Comparison of ENCODE assay signal across 13 cellular contexts in the genomic region with DNA sequence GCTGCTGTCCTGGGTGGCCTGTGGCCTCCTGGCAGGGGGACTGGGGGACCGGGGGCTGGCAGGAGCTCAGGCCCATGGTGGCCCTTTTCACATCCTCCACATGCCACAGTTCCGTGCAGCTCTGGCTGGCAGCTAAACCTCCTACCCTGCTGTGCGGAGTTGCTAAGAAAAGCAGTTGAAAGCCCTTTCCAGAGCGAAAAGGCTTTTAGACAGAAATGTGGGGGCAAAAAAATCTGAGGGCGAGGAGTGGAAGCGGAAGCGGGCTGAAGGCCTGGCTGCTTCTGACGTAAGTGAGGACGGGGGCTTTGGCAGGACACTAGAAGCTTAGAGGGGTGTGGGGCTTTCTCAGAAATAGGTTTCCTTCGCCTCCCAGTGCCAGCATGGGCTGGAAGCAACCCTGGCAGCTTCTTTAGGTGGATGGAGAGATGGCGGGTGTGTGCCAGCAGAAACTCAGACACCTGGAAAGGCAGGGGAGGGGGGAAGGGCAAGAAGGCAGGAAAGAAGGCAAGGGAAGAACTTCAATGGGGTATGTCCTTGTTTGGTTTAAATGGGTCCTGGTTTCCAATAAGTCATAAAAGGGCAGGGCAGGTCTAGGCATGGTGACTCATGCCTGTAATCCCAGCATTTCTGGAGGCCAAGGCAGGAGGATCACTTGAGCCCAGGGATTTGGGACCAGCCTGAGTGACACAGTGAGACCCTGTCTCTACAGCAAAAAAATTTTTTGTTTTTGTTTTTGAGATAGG. TPM values are rescaled to one million over a fixed set of nuclear protein-coding genes. Genes with fewer than 3 reads are reported as not detected.
DNase-seq lines count a peak whose midpoint lies in the region; ATAC-seq, FAIRE-seq and TF ChIP-seq lines count a peak whose summit lies in the region.
"Had no signal": no experiment of that assay in that cellular context is flagged by ENCODE, and none has a peak within 500 bp of the region (broad histone marks: within the 10 kb centered on the region; RNA-seq: fewer than 3 reads in every experiment).

No MANE protein-coding gene starts in this region.

- 31% methylated on average over 10 of the region's 11 CpGs for WGBS in K562 (ENCODE audit: insufficient coverage, low coverage, missing lambda C conversion rate)

- no peak for ATAC-seq in CD8-positive, alpha-beta T cell
- ATAC-seq in K562: no peak
- no peak for ATAC-seq in activated T-cell treated with anti-CD3 and anti-CD28 coated beads, Interleukin-2, amount 50 U/mL, for 4 hours
- ATAC-seq: activated CD4-positive, CD25-positive, alpha-beta regulatory T cell treated with anti-CD3 and anti-CD28 coated beads, Interleukin-2, amount 50 U/mL, for 24 hours; stimulated activated naive CD8-positive, alpha-beta T cell treated with anti-CD3 and anti-CD28 coated beads, Interleukin-15, amount 100 ng/mL, for 72 hours had no signal

- POLR2A ChIA-PET in CD8-positive, alpha-beta T cell (lab: Charles Lee): interaction anchor here (1.0 to 1.4 kb wide), 2 partner anchors 9 to 98 kb away, joined by 3 to 4 read pairs; no protein-coding TSS in a partner anchor
- POLR2A ChIA-PET in K562 (lab: Yijun Ruan, JAX): interaction anchor here (0.6 kb wide), 3 partner anchors 16 to 178 kb away, joined by 3 to 4 read pairs (median 3); no protein-coding TSS in a partner anchor

- peak overlapping the region; percentile 37 for H3K4me3 Mint-ChIP-seq in CD8-positive, alpha-beta T cell
- peak overlapping the region in 1 of 3 experiments; percentile 5 for H3K4me3 Mint-ChIP-seq in nephron
- no peak overlapping the region for H3K4me3 Mint-ChIP-seq in activated T-cell treated with anti-CD3 and anti-CD28 coated beads, Interleukin-2, amount 50 U/mL, for 4 hours
- H3K4me3 Mint-ChIP-seq: stimulated activated naive CD8-positive, alpha-beta T cell treated with anti-CD3 and anti-CD28 coated beads, Interleukin-15, amount 100 ng/mL, for 72 hours had no signal

- DNase-seq in CD8-positive, alpha-beta T cell: no peak
- DNase-seq in MG63: peak; percentile 26
- no peak for DNase-seq in K562 (ENCODE audit: extremely low read depth in 1 of 4, low spot score in 3 of 4)
- DNase-seq in T-helper 2 cell: no peak
- no peak for DNase-seq in activated T-cell treated with anti-CD3 and anti-CD28 coated beads, Interleukin-2, amount 50 U/mL, for 4 hours
- DNase-seq in RKO (ENCODE audit: low spot score): no peak
- no peak for DNase-seq in HCEC 1CT
- DNase-seq: NCI-H2171 treated with DMSO at 0.1 percent for 48 hours; stimulated activated naive CD8-positive, alpha-beta T cell treated with anti-CD3 and anti-CD28 coated beads, Interleukin-15, amount 100 ng/mL, for 72 hours had no signal

- no peaks in the 10 kb centered on the region for H3K27me3 ChIP-seq in CD8-positive, alpha-beta T cell (ENCODE audit: insufficient read depth, low read length)
- H3K27me3 ChIP-seq in MG63 (no peaks in the 10 kb centered on the region), K562 (ENCODE audit: control insufficient read depth in 2 of 2, insufficient read depth in 2 of 2, low read length in 2 of 2) (peaks cover 20 to 60% of the 10 kb centered on the region in 2 experiments; a peak in 4 of 5 replicates)

- H3K27ac ChIP-seq in CD8-positive, alpha-beta T cell (ENCODE audit: low read depth, low read length): no peak overlapping the region
- H3K27ac ChIP-seq in K562 (ENCODE audit: extremely low read depth, low read depth, low read length): no peak overlapping the region
- H3K27ac ChIP-seq: RWPE1 had no signal

- FAIRE-seq in K562 (lab: Jason Lieb, UNC): no peak

- in situ Hi-C loops in K562 (cut with MboI): no loop called here

- H3K79me2 ChIP-seq in K562 (ENCODE audit: control insufficient read depth, insufficient read depth, low read length): no peaks in the 10 kb centered on the region

- H3K9me1 ChIP-seq in K562 (ENCODE audit: control insufficient read depth, insufficient read depth, low read length): no peaks in the 10 kb centered on the region

- BruUV-seq in K562 (replicated peaks; lab: Mats Ljungman, UMichigan): no TSS peak

- no peak overlapping the region for H2AFZ ChIP-seq in K562 (ENCODE audit: low read depth, low read length)

- H3K4me2 ChIP-seq in K562 (ENCODE audit: insufficient read depth, low read length): no peak overlapping the region

- no peaks in the 10 kb centered on the region for H3K9me3 Mint-ChIP-seq in CD8-positive, alpha-beta T cell
- H3K9me3 Mint-ChIP-seq in nephron: no peaks in the 10 kb centered on the region
- no peaks in the 10 kb centered on the region for H3K9me3 Mint-ChIP-seq in activated T-cell treated with anti-CD3 and anti-CD28 coated beads, Interleukin-2, amount 50 U/mL, for 4 hours
- H3K9me3 Mint-ChIP-seq: stimulated activated naive CD8-positive, alpha-beta T cell treated with anti-CD3 and anti-CD28 coated beads, Interleukin-15, amount 100 ng/mL, for 72 hours had no signal

- H3K4me1 ChIP-seq in CD8-positive, alpha-beta T cell (ENCODE audit: insufficient read depth, low read length): peaks cover 43% of the 10 kb centered on the region
- H3K4me1 ChIP-seq in K562 (replicated peaks in 1 of 2; ENCODE audit: control insufficient read depth in 2 of 2, insufficient read depth in 2 of 2, low read length in 2 of 2): peaks cover 16 to 40% of the 10 kb centered on the region in 2 experiments

- no peak for TF ChIP-seq POLR2A in K562 (conservative IDR thresholded peaks at IDR 0.05)

- H3K36me3 ChIP-seq in CD8-positive, alpha-beta T cell (ENCODE audit: insufficient read depth, low read length): no peaks in the 10 kb centered on the region
- H3K36me3 ChIP-seq in MG63 (no peaks in the 10 kb centered on the region), K562 (ENCODE audit: control insufficient read depth, insufficient read depth, low read length) (no peaks in the 10 kb centered on the region)

- peak overlapping the region in 1 of 2 experiments; percentile 42; a peak in 1 of 4 replicates for H3K9ac ChIP-seq in K562 (ENCODE audit: insufficient read depth in 1 of 2, low read depth in 2 of 2, low read length in 2 of 2)

- H4K20me1 ChIP-seq in K562 (replicated peaks; ENCODE audit: control insufficient read depth, insufficient read depth, low read length): peaks cover 3% of the 10 kb centered on the region; the same call in 1 of the 2 replicates

- H3K4me3 ChIP-seq in CD8-positive, alpha-beta T cell (ENCODE audit: low read depth, low read length): no peak overlapping the region
- no peak overlapping the region for H3K4me3 ChIP-seq in MG63
- no peak overlapping the region for H3K4me3 ChIP-seq in K562

- intact Hi-C loops in CD8-positive, alpha-beta T cell (cut with DNase I, micrococcal nuclease): no loop called here
- intact Hi-C loops in K562 (cut with micrococcal nuclease): no loop called here

- CTCF ChIA-PET in CD8-positive, alpha-beta T cell (lab: Charles Lee): interaction anchor here (0.8 to 10.2 kb wide), 2 partner anchors 13 to 23 kb away, joined by 3 to 153 read pairs; no protein-coding TSS in a partner anchor
- CTCF ChIA-PET in K562 (lab: Yijun Ruan, JAX; ENCODE audit: low intra/inter-chr PET ratio): no interaction called here

- no peak overlapping the region for H3K27ac Mint-ChIP-seq in CD8-positive, alpha-beta T cell
- H3K27ac Mint-ChIP-seq in nephron: peak overlapping the region in 2 of 3 experiments; percentile 40 to 44

- no peak for TF ChIP-seq EP300 in K562 (IDR thresholded peaks at IDR 0.05; ENCODE audit: low read length)

- peaks cover 4% of the 10 kb centered on the region for H3K36me3 Mint-ChIP-seq in CD8-positive, alpha-beta T cell
- H3K36me3 Mint-ChIP-seq in nephron (ENCODE audit: low read depth): no peaks in the 10 kb centered on the region
- H3K36me3 Mint-ChIP-seq in activated T-cell treated with anti-CD3 and anti-CD28 coated beads, Interleukin-2, amount 50 U/mL, for 4 hours (ENCODE audit: insufficient read depth): no peaks in the 10 kb centered on the region

- peaks cover 50% of the 10 kb centered on the region for H3K4me1 Mint-ChIP-seq in CD8-positive, alpha-beta T cell (ENCODE audit: low read depth)
- peaks cover 36% of the 10 kb centered on the region for H3K4me1 Mint-ChIP-seq in nephron
- peaks cover 66% of the 10 kb centered on the region for H3K4me1 Mint-ChIP-seq in activated T-cell treated with anti-CD3 and anti-CD28 coated beads, Interleukin-2, amount 50 U/mL, for 4 hours (ENCODE audit: low read depth)

- H3K27me3 Mint-ChIP-seq in CD8-positive, alpha-beta T cell (ENCODE audit: low read depth): no peaks in the 10 kb centered on the region
- H3K27me3 Mint-ChIP-seq in nephron (ENCODE audit: low read depth): peaks cover 50% of the 10 kb centered on the region
- H3K27me3 Mint-ChIP-seq in activated T-cell treated with anti-CD3 and anti-CD28 coated beads, Interleukin-2, amount 50 U/mL, for 4 hours (ENCODE audit: low read depth): peaks cover 3% of the 10 kb centered on the region
- H3K27me3 Mint-ChIP-seq: stimulated activated naive CD8-positive, alpha-beta T cell treated with anti-CD3 and anti-CD28 coated beads, Interleukin-15, amount 100 ng/mL, for 72 hours had no signal

- TF ChIP-seq CTCF in CD8-positive, alpha-beta T cell (IDR thresholded peaks at IDR 0.05): no peak
- TF ChIP-seq CTCF in K562 (IDR thresholded peaks at IDR 0.05 in 2 of 3, conservative IDR thresholded peaks at IDR 0.05 in 1 of 3; ENCODE audit: insufficient read depth in 2 of 3, low read depth in 1 of 3, low read length in 3 of 3) (no peak), nephron (IDR thresholded peaks at IDR 0.05; ENCODE audit: unreplicated experiment in 3 of 3) (no peak)

- no peaks in the 10 kb centered on the region for H3K9me3 ChIP-seq in CD8-positive, alpha-beta T cell (ENCODE audit: low read length)
- H3K9me3 ChIP-seq in MG63 (no peaks in the 10 kb centered on the region), K562 (replicated peaks; ENCODE audit: control insufficient read depth, insufficient read depth, low read depth, low read length) (no peaks in the 10 kb centered on the region)

- TF ChIP-seq RAD21 in K562 (CRISPR knock-in tag; conservative IDR thresholded peaks at IDR 0.05 in 1 of 2, IDR thresholded peaks at IDR 0.05 in 1 of 2): no peak

RNA-seq across cellular contexts. Expression of a gene that starts 11.2 kb away (rescaled TPM):
- 100 to 1,000 TPM; 131 to 135 TPM for total RNA-seq in CD8-positive, alpha-beta T cell
- total RNA-seq in MG63 (2014; rRNA removed; shearing (Covaris generic); ENCODE audit: low replicate concordance): 33.4 and 45.4 TPM in 2 replicates
- 71.0 and 248 TPM in 2 replicates for total RNA-seq in K562 (2011; cell fraction: chromatin; rRNA removed; ENCODE audit: low replicate concordance)
- 153 and 166 TPM in 2 replicates for total RNA-seq in K562 (2011; cell fraction: nucleolus; rRNA removed)
- 88.0 and 98.6 TPM in 2 replicates for total RNA-seq in K562 (2011; cell fraction: nucleoplasm; rRNA removed)
- total RNA-seq in K562 (2014; rRNA removed) (78.5 and 108 TPM in 2 replicates), K562 (2014; rRNA removed; fragmentation: Illumina TruSeq; extraction: Trizol) (10.9 and 13.6 TPM in 2 replicates), K562 (2015; rRNA removed; fragmentation: Illumina TruSeq; extraction: Trizol) (44.2 and 47.5 TPM in 2 replicates), K562 (2021) (87.8 and 100 TPM in 2 replicates)
- polyA plus RNA-seq in K562 (2011; rRNA removed) (28.2 and 49.4 TPM in 2 replicates), K562 (2014; fragmentation: Illumina TruSeq; extraction: Trizol) (48.8 and 66.2 TPM in 2 replicates), K562 (2014; fragmentation: Nextera tagmentation; extraction: Ambion mirVana) (under 1 TPM; 0.51 to 0.71 TPM), K562 (2014; rRNA removed) (73.5 and 77.9 TPM in 2 replicates)
- polyA plus RNA-seq in K562 (2011; cell fraction: cytosol; rRNA removed): 55.4 and 121 TPM in 2 replicates
- polyA plus RNA-seq in K562 (2011; cell fraction: nucleus; rRNA removed): 203 and 295 TPM in 2 replicates
- polyA plus RNA-seq in K562 (2012): 64.0 and 103 TPM in 2 replicates
- polyA minus RNA-seq in K562 (2011; rRNA and poly(A)+ RNA removed): 18.5 and 28.5 TPM in 2 replicates
- 53.9 and 65.8 TPM in 2 replicates for polyA minus RNA-seq in K562 (2011; cell fraction: cytosol; rRNA and poly(A)+ RNA removed)
- polyA minus RNA-seq in K562 (2011; cell fraction: nucleus; rRNA and poly(A)+ RNA removed): 59.1 and 64.5 TPM in 2 replicates
- 100 to 1,000 TPM; 112 to 122 (median 118) TPM for total RNA-seq in activated T-cell treated with anti-CD3 and anti-CD28 coated beads, Interleukin-2, amount 50 U/mL, for 4 hours

RNA-seq across cellular contexts. Expression of a gene that starts 45.4 kb away (rescaled TPM):
- total RNA-seq in CD8-positive, alpha-beta T cell: 1 to 10 TPM; 3.6 TPM
- 0.82 and 2.8 TPM in 2 replicates for total RNA-seq in MG63 (2014; rRNA removed; shearing (Covaris generic); ENCODE audit: low replicate concordance)
- total RNA-seq in K562 (2011; cell fraction: chromatin; rRNA removed; ENCODE audit: low replicate concordance): 91.4 and 271 TPM in 2 replicates
- total RNA-seq in K562 (2011; cell fraction: nucleolus; rRNA removed): 402 and 460 TPM in 2 replicates
- 333 and 334 TPM in 2 replicates for total RNA-seq in K562 (2011; cell fraction: nucleoplasm; rRNA removed)
- 478 and 553 TPM in 2 replicates for total RNA-seq in K562 (2014; rRNA removed)
- total RNA-seq in K562 (2014; rRNA removed; fragmentation: Illumina TruSeq; extraction: Trizol): 91.5 and 123 TPM in 2 replicates
- total RNA-seq in K562 (2015; rRNA removed; fragmentation: Illumina TruSeq; extraction: Trizol): 269 and 279 TPM in 2 replicates
- total RNA-seq in K562 (2021): 396 and 429 TPM in 2 replicates
- 343 and 350 TPM in 2 replicates for polyA plus RNA-seq in K562 (2011; rRNA removed)
- polyA plus RNA-seq in K562 (2011; cell fraction: cytosol; rRNA removed): 540 and 788 TPM in 2 replicates
- 206 and 271 TPM in 2 replicates for polyA plus RNA-seq in K562 (2011; cell fraction: nucleus; rRNA removed)
- 413 and 460 TPM in 2 replicates for polyA plus RNA-seq in K562 (2012)
- 661 and 667 TPM in 2 replicates for polyA plus RNA-seq in K562 (2014; fragmentation: Illumina TruSeq; extraction: Trizol)
- polyA plus RNA-seq in K562 (2014; fragmentation: Nextera tagmentation; extraction: Ambion mirVana): 10 to 100 TPM; 20.7 to 61.7 TPM
- polyA plus RNA-seq in K562 (2014; rRNA removed): 700 and 703 TPM in 2 replicates
- 33.7 and 59.6 TPM in 2 replicates for polyA minus RNA-seq in K562 (2011; rRNA and poly(A)+ RNA removed)
- polyA minus RNA-seq in K562 (2011; cell fraction: cytosol; rRNA and poly(A)+ RNA removed): 108 and 146 TPM in 2 replicates
- polyA minus RNA-seq in K562 (2011; cell fraction: nucleus; rRNA and poly(A)+ RNA removed): 24.1 and 38.4 TPM in 2 replicates
- 1 to 10 TPM; 2.1 to 3.0 (median 2.9) TPM for total RNA-seq in activated T-cell treated with anti-CD3 and anti-CD28 coated beads, Interleukin-2, amount 50 U/mL, for 4 hours

RNA-seq across cellular contexts. Expression of a gene that starts 55.5 kb away (rescaled TPM):
- total RNA-seq in CD8-positive, alpha-beta T cell: 1 to 10 TPM; 2.9 to 4.1 TPM
- not detected in 2 replicates for total RNA-seq in MG63 (2014; rRNA removed; shearing (Covaris generic); ENCODE audit: low replicate concordance)
- 1.0 and 3.7 TPM in 2 replicates for total RNA-seq in K562 (2011; cell fraction: chromatin; rRNA removed; ENCODE audit: low replicate concordance)
- total RNA-seq in K562 (2011; cell fraction: nucleolus; rRNA removed): 1.6 and 4.0 TPM in 2 replicates
- total RNA-seq in K562 (2011; cell fraction: nucleoplasm; rRNA removed): 1.2 TPM in 2 replicates
- total RNA-seq in K562 (2014; rRNA removed) (0.73 and 1.3 TPM in 2 replicates), K562 (2014; rRNA removed; fragmentation: Illumina TruSeq; extraction: Trizol) (0.19 and 0.22 TPM in 2 replicates), K562 (2015; rRNA removed; fragmentation: Illumina TruSeq; extraction: Trizol) (0.22 and 0.49 TPM in 2 replicates), K562 (2021) (0.89 and 1.0 TPM in 2 replicates)
- polyA plus RNA-seq in K562 (2011; rRNA removed) (0.62 and 0.74 TPM in 2 replicates), K562 (2014; fragmentation: Illumina TruSeq; extraction: Trizol) (0.40 and 0.76 TPM in 2 replicates), K562 (2014; fragmentation: Nextera tagmentation; extraction: Ambion mirVana) (not detected), K562 (2014; rRNA removed) (0.33 and 0.58 TPM in 2 replicates)
- 0.84 and 2.3 TPM in 2 replicates for polyA plus RNA-seq in K562 (2011; cell fraction: cytosol; rRNA removed)
- 0.60 and 1.5 TPM in 2 replicates for polyA plus RNA-seq in K562 (2011; cell fraction: nucleus; rRNA removed)
- polyA plus RNA-seq in K562 (2012): 0.35 and 0.68 TPM in 2 replicates
- polyA minus RNA-seq in K562 (2011; rRNA and poly(A)+ RNA removed): 0.42 and 1.1 TPM in 2 replicates
- polyA minus RNA-seq in K562 (2011; cell fraction: cytosol; rRNA and poly(A)+ RNA removed): 1.6 TPM in 1 of 2 replicates, not detected in the other
- polyA minus RNA-seq in K562 (2011; cell fraction: nucleus; rRNA and poly(A)+ RNA removed): 0.89 and 2.6 TPM in 2 replicates
- total RNA-seq in activated T-cell treated with anti-CD3 and anti-CD28 coated beads, Interleukin-2, amount 50 U/mL, for 4 hours: under 1 TPM; 0.13 to 0.52 (median 0.25) TPM
- total RNA-seq: lung microvascular endothelial cell had no signal

RNA-seq across cellular contexts. Expression of a gene that starts 58.6 kb away (rescaled TPM):
- total RNA-seq in CD8-positive, alpha-beta T cell: not detected
- total RNA-seq in MG63 (2014; rRNA removed; shearing (Covaris generic); ENCODE audit: low replicate concordance): 2.5 and 12.5 TPM in 2 replicates
- total RNA-seq in K562 (2011; cell fraction: chromatin; rRNA removed; ENCODE audit: low replicate concordance): 19.2 and 27.7 TPM in 2 replicates
- total RNA-seq in K562 (2011; cell fraction: nucleolus; rRNA removed): 19.9 and 20.2 TPM in 2 replicates
- total RNA-seq in K562 (2011; cell fraction: nucleoplasm; rRNA removed): 24.8 and 32.7 TPM in 2 replicates
- total RNA-seq in K562 (2014; rRNA removed) (4.1 and 7.1 TPM in 2 replicates), K562 (2014; rRNA removed; fragmentation: Illumina TruSeq; extraction: Trizol) (3.7 and 5.2 TPM in 2 replicates), K562 (2015; rRNA removed; fragmentation: Illumina TruSeq; extraction: Trizol) (2.4 and 5.5 TPM in 2 replicates), K562 (2021) (24.9 and 27.6 TPM in 2 replicates)
- polyA plus RNA-seq in K562 (2011; rRNA removed) (1.3 and 3.0 TPM in 2 replicates), K562 (2014; fragmentation: Illumina TruSeq; extraction: Trizol) (16.2 and 20.5 TPM in 2 replicates), K562 (2014; fragmentation: Nextera tagmentation; extraction: Ambion mirVana) (1 to 10 TPM; 1.2 to 1.4 TPM), K562 (2014; rRNA removed) (4.9 and 5.3 TPM in 2 replicates)
- polyA plus RNA-seq in K562 (2011; cell fraction: cytosol; rRNA removed): 2.3 and 2.9 TPM in 2 replicates
- polyA plus RNA-seq in K562 (2011; cell fraction: nucleus; rRNA removed): 4.5 and 7.2 TPM in 2 replicates
- 17.1 and 21.9 TPM in 2 replicates for polyA plus RNA-seq in K562 (2012)
- 4.1 and 4.8 TPM in 2 replicates for polyA minus RNA-seq in K562 (2011; rRNA and poly(A)+ RNA removed)
- polyA minus RNA-seq in K562 (2011; cell fraction: cytosol; rRNA and poly(A)+ RNA removed): 15.2 and 25.1 TPM in 2 replicates
- 3.4 and 5.2 TPM in 2 replicates for polyA minus RNA-seq in K562 (2011; cell fraction: nucleus; rRNA and poly(A)+ RNA removed)
- total RNA-seq in activated T-cell treated with anti-CD3 and anti-CD28 coated beads, Interleukin-2, amount 50 U/mL, for 4 hours: under 1 TPM; 0.20 to 0.27 (median 0.26) TPM

Comparison
In these comparisons a context has a peak if more than half of its experiments do, and no peak if none do; other contexts are left out.
1. RNA of a gene that starts 45.4 kb away (total RNA-seq): 91.4 to 553 TPM in K562; 3.6 TPM in CD8-positive, alpha-beta T cell, 2.1 to 3.0 TPM in activated T-cell treated with anti-CD3 and anti-CD28 coated beads, Interleukin-2, amount 50 U/mL, for 4 hours and 0.82 to 2.8 TPM in MG63; every median in the first group is over 10 times any median in the second.